18 cellular contexts compared by ENCODE assay signal in the genomic region with DNA sequence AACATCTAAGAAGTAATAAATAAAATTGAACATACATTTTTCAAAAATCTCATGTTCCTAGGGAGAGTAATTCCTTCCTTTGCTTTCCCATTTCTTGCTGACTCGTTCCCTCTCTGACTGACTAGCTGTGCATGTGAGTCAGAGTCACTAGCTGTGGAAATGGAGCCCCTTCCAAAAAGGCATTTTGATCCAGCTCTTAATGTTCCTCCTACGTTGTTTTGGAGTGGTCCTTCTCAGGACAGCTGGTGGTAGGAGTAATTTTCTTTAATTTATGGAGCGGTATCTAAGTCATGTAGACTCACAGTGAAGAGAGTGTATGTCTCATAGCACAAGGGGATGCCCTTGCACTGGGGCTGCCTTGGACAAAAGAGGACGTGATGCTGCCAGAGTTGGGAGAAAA.
"Had no signal": no experiment of that assay in that cellular context is flagged by ENCODE, and none has a peak within 500 bp of the region (broad histone marks: within the 10 kb centered on the region; RNA-seq: fewer than 3 reads in every experiment).

No MANE protein-coding gene starts in this region.

- H3K9me3 Mint-ChIP-seq: activated CD4-positive, alpha-beta T cell treated with anti-CD3 and anti-CD28 coated beads, Interleukin-2, amount 10 ng/mL, durations not matched to agents 7 days and 5 days; activated naive CD4-positive, alpha-beta T cell treated with anti-CD3 and anti-CD28 coated beads for 36 hours; activated naive CD8-positive, alpha-beta T cell treated with anti-CD3 and anti-CD28 coated beads, Interleukin-2, amount 50 U/mL, for 24 hours; activated T-helper 2 cell treated with anti-CD3 and anti-CD28 coated beads, Interferon-gamma antibody, Interleukin-2, Interleukin-4, amounts not matched to agents 10 μg/mL and 5 μg/mL and 100 μg/mL, durations not matched to agents 14 hours and 24 hours and 36 hours; natural killer cell treated with Interleukin-12 subunit alpha and Interleukin-12 subunit beta and Interleukin-15 and Interleukin-18, amount 100 ng/mL, for 72 hours had no signal

- H3K36me3 Mint-ChIP-seq: natural killer cell treated with Interleukin-12 subunit alpha and Interleukin-12 subunit beta and Interleukin-15 and Interleukin-18, amount 100 ng/mL, for 72 hours; WTC11 had no signal

- DNase-seq: activated CD4-positive, alpha-beta T cell treated with anti-CD3 and anti-CD28 coated beads, Interleukin-2, amount 10 ng/mL, durations not matched to agents 7 days and 5 days; activated CD8-positive, alpha-beta memory T cell treated with anti-CD3 and anti-CD28 coated beads for 24 hours; activated naive CD4-positive, alpha-beta T cell treated with anti-CD3 and anti-CD28 coated beads for 36 hours; activated naive CD8-positive, alpha-beta T cell treated with anti-CD3 and anti-CD28 coated beads, Interleukin-2, amount 50 U/mL, for 24 hours; mesendoderm; nucleus accumbens; small intestine; stimulated activated CD4-positive, alpha-beta T cell treated with anti-CD3 and anti-CD28 coated beads, Interleukin-4, amount 100 ng/mL, for 4 hours; stimulated activated CD8-positive, alpha-beta memory T cell treated with anti-CD3 and anti-CD28 coated beads, Interleukin-4, amount 100 ng/mL, for 48 hours; stimulated activated naive CD4-positive, alpha-beta T cell treated with Interleukin-2 at 50 U/mL for 16 hours; trophoblast cell had no signal

- H3K27ac Mint-ChIP-seq: activated CD4-positive, alpha-beta T cell treated with anti-CD3 and anti-CD28 coated beads, Interleukin-2, amount 10 ng/mL, durations not matched to agents 7 days and 5 days; activated naive CD4-positive, alpha-beta T cell treated with anti-CD3 and anti-CD28 coated beads for 36 hours; activated naive CD8-positive, alpha-beta T cell treated with anti-CD3 and anti-CD28 coated beads, Interleukin-2, amount 50 U/mL, for 24 hours; activated T-helper 2 cell treated with anti-CD3 and anti-CD28 coated beads, Interferon-gamma antibody, Interleukin-2, Interleukin-4, amounts not matched to agents 10 μg/mL and 5 μg/mL and 100 μg/mL, durations not matched to agents 14 hours and 24 hours and 36 hours; natural killer cell treated with Interleukin-12 subunit alpha and Interleukin-12 subunit beta and Interleukin-15 and Interleukin-18, amount 100 ng/mL, for 72 hours; WTC11 had no signal

- H3K4me1 ChIP-seq: ascending aorta, right atrium auricular region, suprapubic skin had no signal

- ATAC-seq: activated naive CD8-positive, alpha-beta T cell treated with anti-CD3 and anti-CD28 coated beads, Interleukin-2, amount 50 U/mL, for 24 hours; natural killer cell treated with Interleukin-12 subunit alpha and Interleukin-12 subunit beta and Interleukin-15 and Interleukin-18, amount 100 ng/mL, for 72 hours; WTC11 had no signal

- H3K4me3 ChIP-seq: ascending aorta, cardiac muscle cell, right atrium auricular region, suprapubic skin had no signal

- H3K9me3 ChIP-seq: ascending aorta, right atrium auricular region, suprapubic skin had no signal

- H3K27me3 ChIP-seq: ascending aorta, cardiac muscle cell, right atrium auricular region, suprapubic skin had no signal

- H3K4me3 Mint-ChIP-seq: activated CD4-positive, alpha-beta T cell treated with anti-CD3 and anti-CD28 coated beads, Interleukin-2, amount 10 ng/mL, durations not matched to agents 7 days and 5 days; activated naive CD4-positive, alpha-beta T cell treated with anti-CD3 and anti-CD28 coated beads for 36 hours; activated naive CD8-positive, alpha-beta T cell treated with anti-CD3 and anti-CD28 coated beads, Interleukin-2, amount 50 U/mL, for 24 hours; natural killer cell treated with Interleukin-12 subunit alpha and Interleukin-12 subunit beta and Interleukin-15 and Interleukin-18, amount 100 ng/mL, for 72 hours; WTC11 had no signal

- H3K4me1 Mint-ChIP-seq: activated CD4-positive, alpha-beta T cell treated with anti-CD3 and anti-CD28 coated beads, Interleukin-2, amount 10 ng/mL, durations not matched to agents 7 days and 5 days; activated naive CD8-positive, alpha-beta T cell treated with anti-CD3 and anti-CD28 coated beads, Interleukin-2, amount 50 U/mL, for 24 hours had no signal

- H3K27ac ChIP-seq: ascending aorta, cardiac muscle cell, right atrium auricular region, suprapubic skin had no signal

- H3K36me3 ChIP-seq: ascending aorta, cardiac muscle cell, right atrium auricular region, suprapubic skin had no signal
